8 cellular contexts compared by ENCODE assay signal in the genomic region with DNA sequence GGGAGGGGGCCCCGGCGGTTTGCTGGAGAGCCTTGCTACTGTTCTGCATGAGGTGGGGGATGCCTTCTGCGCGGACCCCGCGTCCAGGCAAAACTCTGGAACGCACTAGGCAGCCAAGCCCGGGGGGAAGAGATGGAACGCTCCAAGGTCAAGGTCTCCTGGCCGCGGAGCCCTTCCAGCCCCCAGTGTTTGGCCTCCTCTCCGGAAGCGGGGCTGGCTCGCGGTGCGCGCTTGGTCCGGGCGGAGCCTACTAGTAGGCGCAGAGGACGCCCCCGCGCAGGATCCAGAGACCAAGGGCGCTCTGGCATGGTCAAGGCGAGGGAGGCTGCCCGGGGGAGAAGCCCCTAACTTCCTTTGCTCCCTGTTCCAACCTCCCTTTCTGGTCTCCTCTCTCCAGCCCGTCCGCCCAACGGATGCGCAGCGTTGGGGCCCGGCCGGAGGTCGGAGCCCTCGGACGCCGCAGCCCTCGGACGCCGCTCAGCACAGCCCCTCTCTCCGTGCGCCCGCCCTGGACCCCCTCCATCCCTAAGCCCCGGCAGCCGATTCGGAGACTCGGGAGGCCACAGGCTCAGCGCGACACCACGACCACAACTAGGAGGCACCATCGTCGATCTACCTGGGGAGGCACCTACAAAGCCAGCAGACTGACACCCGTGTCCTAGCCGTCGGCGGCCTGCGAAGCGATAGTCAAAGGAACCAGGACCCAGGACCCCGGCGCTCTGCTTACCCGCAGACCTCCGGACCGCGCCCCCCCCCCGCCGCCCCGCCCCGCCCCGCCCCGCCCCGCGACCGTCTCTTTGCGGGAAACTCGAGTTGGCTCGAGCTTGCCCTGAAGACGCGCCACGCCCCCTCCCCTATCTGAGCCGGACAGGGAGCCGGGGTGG. TPM values are rescaled to one million over a fixed set of nuclear protein-coding genes. Genes with fewer than 3 reads are reported as not detected.
DNase-seq lines count a peak whose midpoint lies in the region; ATAC-seq and TF ChIP-seq lines count a peak whose summit lies in the region.

No MANE protein-coding gene starts in this region.

- H3K27me3 Mint-ChIP-seq in Caco-2 (ENCODE audit: insufficient read depth, unreplicated experiment): peaks cover 32% of the 10 kb centered on the region

- POLR2A ChIA-PET in Caco-2 (lab: Charles Lee) (no interaction called here), RWPE1 (lab: Yijun Ruan, JAX; ENCODE audit: low non-redundant PET) (no interaction called here)

- CTCF ChIA-PET in Caco-2 (lab: Charles Lee) (interaction anchor here (0.6 to 0.9 kb wide), 2 partner anchors 9 to 174 kb away, joined by 3 read pairs; no protein-coding TSS in a partner anchor), RWPE1 (lab: Yijun Ruan, JAX) (interaction anchor here (0.6 to 1.1 kb wide), 3 partner anchors 16 to 152 kb away, joined by 3 to 4 read pairs (median 3); no protein-coding TSS in a partner anchor)

- H3K9me3 Mint-ChIP-seq in Caco-2 (ENCODE audit: unreplicated experiment): no peaks in the 10 kb centered on the region

- peak overlapping the region; percentile 85 for H3K4me3 Mint-ChIP-seq in Caco-2 (ENCODE audit: unreplicated experiment)

- peaks cover 4% of the 10 kb centered on the region; the same call in 1 of the 2 replicates for H3K9me3 ChIP-seq in Caco-2
- no peaks in the 10 kb centered on the region; the same call in 1 of the 2 replicates for H3K9me3 ChIP-seq in SJCRH30 (replicated peaks)
- H3K9me3 ChIP-seq in fibroblast of lung (ENCODE audit: control insufficient read depth, insufficient read depth, low read depth, low read length): no peaks in the 10 kb centered on the region
- H3K9me3 ChIP-seq in neutrophil: no peaks in the 10 kb centered on the region

- no peak overlapping the region for H2AFZ ChIP-seq in fibroblast of lung (ENCODE audit: low read length)

- H3K36me3 ChIP-seq in Caco-2 (ENCODE audit: control insufficient read depth, insufficient read depth, low read length) (no peaks in the 10 kb centered on the region), SJCRH30 (no peaks in the 10 kb centered on the region), fibroblast of lung (ENCODE audit: control insufficient read depth, insufficient read depth, low read length) (no peaks in the 10 kb centered on the region), neutrophil (no peaks in the 10 kb centered on the region)

- no peak overlapping the region for H3K9ac ChIP-seq in fibroblast of lung (ENCODE audit: insufficient read depth, low read length)

- peaks cover 8% of the 10 kb centered on the region; the same call in 1 of the 2 replicates for H3K4me1 ChIP-seq in Caco-2
- no peaks in the 10 kb centered on the region; the same call in 1 of the 2 replicates for H3K4me1 ChIP-seq in SJCRH30
- H3K4me1 ChIP-seq in fibroblast of lung (ENCODE audit: control insufficient read depth, extremely low read depth, insufficient read depth, low read length): no peaks in the 10 kb centered on the region
- peaks cover 17 to 28% of the 10 kb centered on the region in 2 experiments for H3K4me1 ChIP-seq in neutrophil (ENCODE audit: control insufficient read depth in 1 of 2, insufficient read depth in 1 of 2, low read depth in 1 of 2, low read length in 1 of 2)

- H4K20me1 ChIP-seq in fibroblast of lung (ENCODE audit: control insufficient read depth, extremely low read depth, insufficient read depth, low read length): no peaks in the 10 kb centered on the region

- peak in 1 of 2 experiments; percentile 17 for DNase-seq in Caco-2
- peak; percentile 7 to 24 for DNase-seq in SJCRH30
- DNase-seq in fibroblast of lung (ENCODE audit: low read depth in 2 of 2): no peak
- no peak for DNase-seq in NK-92 treated with Interleukin-12 subunit alpha and Interleukin-12 subunit beta, amount 100 ng/mL, for 24 hours (lab: John Stamatoyannopoulos, UW)
- DNase-seq in stimulated activated naive CD4-positive, alpha-beta T cell treated with Interleukin-2 at 50 U/mL for 16 hours (lab: John Stamatoyannopoulos, UW): no peak
- no peak for DNase-seq in RWPE1 (ENCODE audit: low spot score)

- intact Hi-C loops in Caco-2 (cut with micrococcal nuclease; ENCODE audit: unreplicated experiment): loop anchor here (1.0 to 5.0 kb wide), 2 partner anchors 88 to 176 kb away; no protein-coding TSS in a partner anchor

- H3K27me3 ChIP-seq in Caco-2 (replicated peaks; ENCODE audit: control insufficient read depth, insufficient read depth, low read length): peaks cover 5% of the 10 kb centered on the region
- no peaks in the 10 kb centered on the region for H3K27me3 ChIP-seq in SJCRH30
- H3K27me3 ChIP-seq in fibroblast of lung (ENCODE audit: control insufficient read depth, insufficient read depth, low read length): peaks cover 42% of the 10 kb centered on the region
- peaks cover 100% of the 10 kb centered on the region for H3K27me3 ChIP-seq in neutrophil

- no TSS peak for BruUV-seq in Caco-2 (replicated peaks; lab: Mats Ljungman, UMichigan)

- H3K4me2 ChIP-seq in fibroblast of lung (ENCODE audit: extremely low read depth, insufficient read depth, low read length): peak overlapping the region; percentile 81

- H3K4me1 Mint-ChIP-seq in Caco-2 (ENCODE audit: low read depth, unreplicated experiment): peaks cover 10% of the 10 kb centered on the region

- no peaks in the 10 kb centered on the region for H3K36me3 Mint-ChIP-seq in Caco-2 (ENCODE audit: insufficient read depth, unreplicated experiment)

- H3K4me3 ChIP-seq in Caco-2 (ENCODE audit: low read depth, low read length): peak overlapping the region; percentile 32
- peak overlapping the region; percentile 56 for H3K4me3 ChIP-seq in SJCRH30
- peak overlapping the region; percentile 11 to 54 (median 32) for H3K4me3 ChIP-seq in fibroblast of lung (replicated peaks in 1 of 4; ENCODE audit: control extremely low read depth in 1 of 4, insufficient read depth in 1 of 4, low read depth in 3 of 4, low read length in 4 of 4)
- H3K4me3 ChIP-seq in neutrophil (ENCODE audit: low read depth in 1 of 2, low read length in 1 of 2): peak overlapping the region; percentile 12 to 46

- no peak overlapping the region for H3K27ac Mint-ChIP-seq in Caco-2 (ENCODE audit: unreplicated experiment)

- TF ChIP-seq CTCF in Caco-2 (IDR thresholded peaks at IDR 0.05; ENCODE audit: insufficient read depth in 1 of 2, low read depth in 1 of 2, low read length in 1 of 2, severe bottlenecking in 1 of 2, unreplicated experiment in 1 of 2) (no peak), fibroblast of lung (conservative IDR thresholded peaks at IDR 0.05 in 1 of 2, IDR thresholded peaks at IDR 0.05 in 1 of 2; ENCODE audit: low read depth in 1 of 2, low read length in 2 of 2) (no peak), neutrophil (IDR thresholded peaks at IDR 0.05) (no peak), RWPE1 (conservative IDR thresholded peaks at IDR 0.05; ENCODE audit: low read depth) (no peak)

- ATAC-seq in GM21717 (IDR thresholded peaks at IDR 0.05; ENCODE audit: unreplicated experiment): peak; percentile 13

- H3K79me2 ChIP-seq in fibroblast of lung (ENCODE audit: control insufficient read depth, insufficient read depth, low read length): no peaks in the 10 kb centered on the region

- no peak overlapping the region for H3K27ac ChIP-seq in SJCRH30
- H3K27ac ChIP-seq in fibroblast of lung (ENCODE audit: insufficient read depth, low read length): no peak overlapping the region
- no peak overlapping the region for H3K27ac ChIP-seq in neutrophil
- no peak overlapping the region for H3K27ac ChIP-seq in RWPE1

RNA-seq across cellular contexts. Expression of a gene that starts 0.6 kb away (rescaled TPM):
- total RNA-seq in Caco-2 (2022) (not detected in 2 replicates), fibroblast of lung (not detected in 2 replicates)
- 1.3 and 2.0 TPM in 2 replicates for total RNA-seq in SJCRH30 (2014; rRNA removed; shearing (Covaris generic))
- not detected in 2 replicates for polyA plus RNA-seq in fibroblast of lung
- polyA plus RNA-seq in fibroblast of lung (2012): not detected in 2 replicates
- polyA minus RNA-seq in fibroblast of lung (ENCODE audit: low replicate concordance): not detected in 2 replicates

Comparison
In these comparisons a context has a peak if more than half of its experiments do, and no peak if none do; other contexts are left out.
1. DNase-seq: peak in SJCRH30 (2 of 2); none in fibroblast of lung (0 of 2), NK-92 treated with Interleukin-12 subunit alpha and Interleukin-12 subunit beta, amount 100 ng/mL, for 24 hours (single experiment), stimulated activated naive CD4-positive, alpha-beta T cell treated with Interleukin-2 at 50 U/mL for 16 hours (single experiment) and RWPE1 (single experiment).
2. Peak in every context shown above with its lines, with median percentiles within 50 percentile points of each other: H3K4me3 ChIP-seq.